Comparison of ENCODE assay signal across 15 cellular contexts in the genomic region with DNA sequence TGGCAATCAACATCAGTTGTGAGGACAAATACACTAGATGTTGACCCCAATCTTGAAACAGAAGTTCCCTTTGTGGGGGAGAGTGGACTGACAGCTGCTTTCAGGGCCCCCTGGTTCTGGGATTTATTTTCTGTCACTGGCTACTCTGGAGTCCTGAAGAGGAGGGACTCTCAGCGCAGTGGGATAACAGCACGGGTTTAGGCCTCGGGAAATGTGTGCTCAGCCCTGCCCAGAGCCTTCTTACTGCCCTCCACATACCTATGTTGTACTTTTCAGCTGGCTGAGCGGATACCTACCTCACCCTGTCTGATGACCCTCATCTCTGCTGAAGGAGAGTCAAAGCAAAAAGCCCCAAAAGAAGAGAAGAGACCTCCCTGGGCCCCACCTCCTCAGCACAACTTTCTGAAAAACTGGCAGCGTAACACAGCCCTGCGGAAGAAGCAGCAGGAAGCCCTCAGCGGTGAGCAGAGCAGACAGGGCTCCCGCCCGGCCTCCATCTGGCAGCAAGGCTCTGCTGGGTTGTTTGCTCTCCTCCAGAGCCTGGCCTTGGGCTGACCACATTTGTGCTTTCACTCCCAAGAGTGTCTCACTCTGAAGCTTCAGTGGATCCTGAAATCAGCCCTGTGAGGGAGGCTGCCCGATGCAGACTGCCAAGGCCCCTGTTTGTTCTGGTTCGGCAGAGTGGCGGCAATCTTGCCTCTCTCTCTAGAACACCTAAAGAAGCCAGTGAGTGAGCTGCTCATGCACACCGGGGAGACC. TPM values are rescaled to one million over a fixed set of nuclear protein-coding genes. Genes with fewer than 3 reads are reported as not detected.
DNase-seq lines count a peak whose midpoint lies in the region; ATAC-seq and TF ChIP-seq lines count a peak whose summit lies in the region.
"Had no signal": no experiment of that assay in that cellular context is flagged by ENCODE, and none has a peak within 500 bp of the region (broad histone marks: within the 10 kb centered on the region; RNA-seq: fewer than 3 reads in every experiment).

No MANE protein-coding gene starts in this region.

- H3K4me3 ChIP-seq in body of pancreas (no peak overlapping the region), lower lobe of right lung (no peak overlapping the region)
- H3K4me3 ChIP-seq: coronary artery had no signal

- no peak for TF ChIP-seq CTCF in body of pancreas (IDR thresholded peaks at IDR 0.05)
- no peak for TF ChIP-seq CTCF in lower lobe of right lung (IDR thresholded peaks at IDR 0.05)

- peak in 2 of 3 donors; percentile 23 to 36 for TF ChIP-seq POLR2A in body of pancreas (IDR thresholded peaks at IDR 0.05)

- peaks cover 41% of the 10 kb centered on the region for H3K4me1 ChIP-seq in body of pancreas
- H3K4me1 ChIP-seq in lower lobe of right lung: no peaks in the 10 kb centered on the region

- ATAC-seq in body of pancreas (peak; percentile 77), left lobe of liver (peak; percentile 55), sciatic nerve (peak; percentile 72), lower lobe of right lung (no peak)
- ATAC-seq: stimulated activated naive CD8-positive, alpha-beta T cell treated with anti-CD3 and anti-CD28 coated beads, Interleukin-15, amount 100 ng/mL, for 72 hours had no signal

- H3K27me3 ChIP-seq in body of pancreas: no peaks in the 10 kb centered on the region
- no peaks in the 10 kb centered on the region for H3K27me3 ChIP-seq in lower lobe of right lung (ENCODE audit: low read depth)

- H3K9me3 ChIP-seq in body of pancreas (no peaks in the 10 kb centered on the region), lower lobe of right lung (no peaks in the 10 kb centered on the region)

- DNase-seq in NCI-H446 treated with DMSO at 0.1 percent for 48 hours (lab: John Stamatoyannopoulos, UW) (peak; percentile 31), body of pancreas (peak; percentile 47 to 62 (median 61)), left lobe of liver (ENCODE audit: low spot score) (no peak), sciatic nerve (ENCODE audit: low spot score) (no peak), SIG-M5 treated with dmso at 0.1 percent for 504 hours (lab: John Stamatoyannopoulos, UW; ENCODE audit: unreplicated experiment) (no peak), HCEC 1CT (no peak), lower lobe of right lung (no peak)
- DNase-seq: AML-193; HFFc6; NCI-H1048; SIG-M5; stimulated activated naive CD8-positive, alpha-beta T cell treated with anti-CD3 and anti-CD28 coated beads, Interleukin-15, amount 100 ng/mL, for 72 hours had no signal

- H3K27ac ChIP-seq in body of pancreas (peak overlapping the region; percentile 37 to 64 (median 49)), lower lobe of right lung (no peak overlapping the region)
- H3K27ac ChIP-seq: coronary artery had no signal

- H3K36me3 ChIP-seq in body of pancreas (replicated peaks in 1 of 2; ENCODE audit: insufficient read depth in 1 of 2, low read depth in 2 of 2) (no peaks in the 10 kb centered on the region), lower lobe of right lung (no peaks in the 10 kb centered on the region)

- 37 to 48% methylated on average over 7 to 13 of the region's 13 CpGs for WGBS in body of pancreas, 2 donors

- intact Hi-C loops in body of pancreas (cut with DNase I) (no loop called here), sciatic nerve (cut with DNase I) (no loop called here), lower lobe of right lung (cut with DNase I) (no loop called here)

RNA-seq across cellular contexts. Expression of a gene that starts 10.2 kb away (rescaled TPM):
- total RNA-seq in body of pancreas (under 1 TPM in 1 of 2 donors, not detected in 1; 0.33 TPM), left lobe of liver (not detected), sciatic nerve (3.3 TPM), lower lobe of right lung (3.8 TPM)

RNA-seq across cellular contexts. Expression of a gene that starts 14.1 kb away (rescaled TPM):
- total RNA-seq in body of pancreas (10 to 100 TPM; 11.9 to 20.1 TPM), left lobe of liver (0.35 TPM), sciatic nerve (0.27 TPM), lower lobe of right lung (1.5 TPM)
- total RNA-seq: mesenteric fat pad; T-helper 2 cell treated with Interferon-gamma antibody and Interleukin-4, amounts not matched to agents 100 ng/mL and 5 ng/mL, for 36 hours had no signal

RNA-seq across cellular contexts. Expression of a gene that starts 28.5 kb away (rescaled TPM):
- 10 to 100 TPM; 65.6 to 75.2 TPM for total RNA-seq in body of pancreas
- 40.6 TPM for total RNA-seq in left lobe of liver
- total RNA-seq in sciatic nerve: 37.5 TPM
- total RNA-seq in lower lobe of right lung: 29.7 TPM

RNA-seq across cellular contexts. Expression of a gene that starts 39.8 kb away (rescaled TPM):
- 10 to 100 TPM; 39.2 to 44.5 TPM for total RNA-seq in body of pancreas
- 27.4 TPM for total RNA-seq in left lobe of liver
- 33.3 TPM for total RNA-seq in sciatic nerve
- total RNA-seq in lower lobe of right lung: 29.2 TPM

RNA-seq across cellular contexts. Expression of a gene that starts 42.1 kb away (rescaled TPM):
- under 1 TPM; 0.26 to 0.33 TPM for total RNA-seq in body of pancreas
- total RNA-seq in left lobe of liver: 0.10 TPM
- 0.36 TPM for total RNA-seq in sciatic nerve
- 0.21 TPM for total RNA-seq in lower lobe of right lung
- total RNA-seq: T-helper 2 cell treated with Interferon-gamma antibody and Interleukin-4, amounts not matched to agents 100 ng/mL and 5 ng/mL, for 36 hours had no signal

Comparison
In these comparisons a context has a peak if more than half of its experiments do, and no peak if none do; other contexts are left out.
1. DNase-seq: peak in NCI-H446 treated with DMSO at 0.1 percent for 48 hours (single experiment) and body of pancreas (4 of 4); none in left lobe of liver (single experiment), sciatic nerve (single experiment), SIG-M5 treated with dmso at 0.1 percent for 504 hours (single experiment), HCEC 1CT (single experiment) and lower lobe of right lung (single experiment).
2. ATAC-seq: peak in body of pancreas (single experiment), left lobe of liver (single experiment) and sciatic nerve (single experiment); none in lower lobe of right lung (0 of 2).